In the genomic region with DNA sequence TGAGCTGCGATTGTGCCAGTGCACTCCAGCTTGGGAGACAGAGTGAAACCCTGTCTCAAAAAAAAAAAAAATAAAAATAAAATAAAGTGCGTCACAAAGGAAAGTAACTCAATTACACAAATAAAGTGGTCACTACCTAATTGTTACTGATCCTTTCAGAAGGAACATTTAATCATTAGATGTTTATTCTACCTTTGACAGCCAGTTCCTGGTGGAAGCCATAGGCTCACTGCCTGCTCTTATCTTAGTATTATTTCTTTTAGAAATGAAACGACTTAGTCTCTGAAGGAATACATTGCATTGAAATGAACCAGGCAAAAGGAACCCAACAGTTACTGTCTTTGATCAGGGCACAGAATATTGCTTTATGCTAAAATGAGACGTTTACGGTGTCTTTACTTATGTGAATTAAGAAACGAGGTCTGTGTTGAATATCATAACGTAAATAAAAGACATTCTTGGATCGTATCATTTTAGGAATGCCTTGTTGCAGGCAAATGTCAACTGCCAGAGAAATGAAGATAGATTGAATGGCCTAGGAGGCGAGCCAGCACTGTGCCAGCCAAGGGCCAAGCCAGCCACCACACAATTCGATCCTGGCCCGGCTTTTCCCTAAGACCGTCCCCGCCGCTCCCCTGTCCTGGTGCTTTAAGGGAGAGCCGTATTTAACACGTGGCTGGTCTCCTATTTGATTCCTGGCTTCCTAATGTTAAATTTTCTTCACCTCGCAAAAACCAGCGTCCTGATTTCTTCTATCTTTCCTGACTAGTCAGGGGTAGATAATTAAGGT, we compare ENCODE assay signal across 12 cellular contexts.
"Had no signal": no experiment of that assay in that cellular context is flagged by ENCODE, and none has a peak within 500 bp of the region (broad histone marks: within the 10 kb centered on the region; RNA-seq: fewer than 3 reads in every experiment).

No MANE protein-coding gene starts in this region.

- H3K9me3 ChIP-seq: breast epithelium, uterus had no signal

- H3K4me3 ChIP-seq: breast epithelium, uterus had no signal

- FAIRE-seq: kidney had no signal

- ATAC-seq: activated CD4-positive, CD25-positive, alpha-beta regulatory T cell treated with anti-CD3 and anti-CD28 coated beads, Interleukin-2, amount 50 U/mL, for 24 hours; activated CD8-positive, alpha-beta memory T cell treated with anti-CD3 and anti-CD28 coated beads, Interleukin-2, amount 10 ng/mL, durations not matched to agents 7 days and 5 days; activated T-cell treated with anti-CD3 and anti-CD28 coated beads, Interleukin-2, amount 50 U/mL, for 4 hours; sciatic nerve; stimulated activated naive CD8-positive, alpha-beta T cell treated with anti-CD3 and anti-CD28 coated beads, Interleukin-15, amount 100 ng/mL, for 72 hours had no signal

- DNase-seq: activated CD4-positive, alpha-beta T cell treated with anti-CD3 and anti-CD28 coated beads, Interleukin-2, amount 50 U/mL, for 4 hours; activated CD8-positive, alpha-beta memory T cell treated with anti-CD3 and anti-CD28 coated beads, Interleukin-2, amount 10 ng/mL, durations not matched to agents 7 days and 5 days; activated effector memory CD4-positive, alpha-beta T cell treated with anti-CD3 and anti-CD28 coated beads, Interleukin-2, amount 50 U/mL, for 16 hours; activated T-cell treated with anti-CD3 and anti-CD28 coated beads, Interleukin-2, amount 50 U/mL, for 4 hours; foreskin melanocyte; kidney; stimulated activated CD4-positive, alpha-beta T cell treated with anti-CD3 and anti-CD28 coated beads, Interleukin-4, amount 100 ng/mL, for 1 hour; stimulated activated naive CD8-positive, alpha-beta T cell treated with anti-CD3 and anti-CD28 coated beads, Interleukin-15, amount 100 ng/mL, for 72 hours; uterus had no signal

- H3K36me3 ChIP-seq: breast epithelium, uterus had no signal

- H3K27ac ChIP-seq: breast epithelium had no signal

- H3K27me3 ChIP-seq: breast epithelium, uterus had no signal

- H3K4me1 ChIP-seq: breast epithelium, uterus had no signal
